In genomic region chr20:50144362-50144761, GRCh38 we compare ENCODE assay signal across 10 cellular contexts. TPM values are rescaled to one million over a fixed set of nuclear protein-coding genes. Genes with fewer than 3 reads are reported as not detected.
DNase-seq lines count a peak whose midpoint lies in the region; ATAC-seq and TF ChIP-seq lines count a peak whose summit lies in the region.
"Had no signal": no experiment of that assay in that cellular context is flagged by ENCODE, and none has a peak within 500 bp of the region (broad histone marks: within the 10 kb centered on the region; RNA-seq: fewer than 3 reads in every experiment).

No MANE protein-coding gene starts in this region.

- H3K4me3 Mint-ChIP-seq in activated T-cell treated with anti-CD3 and anti-CD28 coated beads, Interleukin-2, amount 50 U/mL, for 72 hours: no peak overlapping the region

- DNase-seq in AG04449 (ENCODE audit: low read depth, low spot score) (peak; percentile 98), LHCN-M2 (ENCODE audit: low read depth) (peak; percentile 97), cardiac fibroblast (ENCODE audit: low read depth in 2 of 2) (peak; percentile 97 to 100), lung microvascular endothelial cell (ENCODE audit: low read depth in 2 of 2) (peak; percentile 66 to 87)
- DNase-seq in stimulated activated CD4-positive, alpha-beta T cell treated with anti-CD3 and anti-CD28 coated beads, Interleukin-2, amount 100 ng/mL, for 48 hours: no peak
- no peak for DNase-seq in activated T-cell treated with anti-CD3 and anti-CD28 coated beads, Interleukin-2, amount 50 U/mL, for 72 hours
- DNase-seq: NCI-H524 treated with DMSO at 0.1 percent for 48 hours, testis had no signal

- POLR2A ChIA-PET in AG04449 (lab: Yijun Ruan, JAX): interaction anchor here (0.6 to 1.8 kb wide), 6 partner anchors 9 to 159 kb away, joined by 3 to 7 read pairs (median 4); partner anchors contain the start of gene PEDS1

- CTCF ChIA-PET in AG04449 (lab: Yijun Ruan, JAX): interaction anchor here (1.0 to 1.7 kb wide), 8 partner anchors 8 to 165 kb away, joined by 4 to 6 read pairs (median 4); partner anchors contain the start of gene PEDS1

- H3K27me3 Mint-ChIP-seq in activated T-cell treated with anti-CD3 and anti-CD28 coated beads, Interleukin-2, amount 50 U/mL, for 72 hours (ENCODE audit: low read depth): no peaks in the 10 kb centered on the region

- TF ChIP-seq CTCF in AG04449 (IDR thresholded peaks at IDR 0.05; ENCODE audit: insufficient read depth, low read length, missing control alignments): no peak
- no peak for TF ChIP-seq CTCF in cardiac fibroblast (IDR thresholded peaks at IDR 0.05; ENCODE audit: low read depth, low read length)

- peaks cover 3 to 14% of the 10 kb centered on the region in 2 donors for H3K36me3 Mint-ChIP-seq in activated T-cell treated with anti-CD3 and anti-CD28 coated beads, Interleukin-2, amount 50 U/mL, for 72 hours (ENCODE audit: insufficient read depth in 2 of 2)

- no peak overlapping the region for H3K27ac Mint-ChIP-seq in activated T-cell treated with anti-CD3 and anti-CD28 coated beads, Interleukin-2, amount 50 U/mL, for 72 hours

- ATAC-seq in HG02759 (IDR thresholded peaks at IDR 0.05; ENCODE audit: unreplicated experiment): no peak
- ATAC-seq in activated T-cell treated with anti-CD3 and anti-CD28 coated beads, Interleukin-2, amount 50 U/mL, for 72 hours (replicated peaks in 1 of 2): no peak
- no peak for ATAC-seq in HG03439 (IDR thresholded peaks at IDR 0.05; ENCODE audit: unreplicated experiment)

- no peaks in the 10 kb centered on the region for H3K9me3 Mint-ChIP-seq in activated T-cell treated with anti-CD3 and anti-CD28 coated beads, Interleukin-2, amount 50 U/mL, for 72 hours

- no peak overlapping the region for H3K4me3 ChIP-seq in AG04449 (ENCODE audit: low read depth, low read length)
- H3K4me3 ChIP-seq in cardiac fibroblast (replicated peaks in 1 of 2; ENCODE audit: low read depth in 2 of 2, low read length in 2 of 2): no peak overlapping the region
- H3K4me3 ChIP-seq: testis had no signal

- H3K4me1 Mint-ChIP-seq in activated T-cell treated with anti-CD3 and anti-CD28 coated beads, Interleukin-2, amount 50 U/mL, for 72 hours (ENCODE audit: low read depth): peaks cover 40% of the 10 kb centered on the region

RNA-seq across cellular contexts. Expression of gene PEDS1, which starts 9.2 kb away (rescaled TPM):
- total RNA-seq in LHCN-M2 (2014; rRNA removed): 25.8 and 37.7 TPM in 2 replicates
- 23.8 TPM for polyA plus RNA-seq in LHCN-M2 (2012)
- total RNA-seq in lung microvascular endothelial cell: 10.2 and 11.9 TPM in 2 replicates
- 10 to 100 TPM; 14.4 to 17.9 TPM for total RNA-seq in activated T-cell treated with anti-CD3 and anti-CD28 coated beads, Interleukin-2, amount 50 U/mL, for 72 hours

RNA-seq across cellular contexts. Expression of gene UBE2V1, which starts 31.4 kb away (rescaled TPM):
- total RNA-seq in LHCN-M2 (2014; rRNA removed) (61.5 and 71.5 TPM in 2 replicates), lung microvascular endothelial cell (21.0 and 26.2 TPM in 2 replicates)
- 126 TPM for polyA plus RNA-seq in LHCN-M2 (2012)
- 100 to 1,000 TPM; 150 to 176 TPM for total RNA-seq in activated T-cell treated with anti-CD3 and anti-CD28 coated beads, Interleukin-2, amount 50 U/mL, for 72 hours

RNA-seq across cellular contexts. Expression of gene CEBPB, which starts 46.3 kb away (rescaled TPM):
- 54.9 and 59.3 TPM in 2 replicates for total RNA-seq in LHCN-M2 (2014; rRNA removed)
- 13.4 TPM for polyA plus RNA-seq in LHCN-M2 (2012)
- total RNA-seq in lung microvascular endothelial cell: 8.5 and 35.9 TPM in 2 replicates
- total RNA-seq in activated T-cell treated with anti-CD3 and anti-CD28 coated beads, Interleukin-2, amount 50 U/mL, for 72 hours: 100 to 1,000 TPM; 111 to 134 TPM

Comparison
In these comparisons a context has a peak if more than half of its experiments do, and no peak if none do; other contexts are left out.
1. DNase-seq: peak in AG04449 (single experiment), LHCN-M2 (single experiment), cardiac fibroblast (2 of 2) and lung microvascular endothelial cell (2 of 2); none in stimulated activated CD4-positive, alpha-beta T cell treated with anti-CD3 and anti-CD28 coated beads, Interleukin-2, amount 100 ng/mL, for 48 hours (0 of 2) and activated T-cell treated with anti-CD3 and anti-CD28 coated beads, Interleukin-2, amount 50 U/mL, for 72 hours (0 of 2).